In genomic region chr10:13099666-13100348, GRCh38 we compare ENCODE assay signal across 8 cellular contexts. TPM values are rescaled to one million over a fixed set of nuclear protein-coding genes. Genes with fewer than 3 reads are reported as not detected.
DNase-seq lines count a peak whose midpoint lies in the region; ATAC-seq and TF ChIP-seq lines count a peak whose summit lies in the region.

Gene OPTN, plus strand, starts transcription at chr10:13100163. Its CDS starts 8,960 bp downstream, at chr10:13109123.

- peak; percentile 22 for DNase-seq in HFF-Myc (ENCODE audit: extremely low read depth, low read depth)
- DNase-seq in NB4 (ENCODE audit: low read depth): peak; percentile 56
- DNase-seq in T-helper 9 cell: peak; percentile 76
- peak; percentile 94 for DNase-seq in astrocyte of the hippocampus (ENCODE audit: low read depth, low spot score)
- peak; percentile 33 to 98 (median 76) for DNase-seq in hypothalamus (lab: John Stamatoyannopoulos, UW)
- DNase-seq in sciatic nerve (ENCODE audit: low spot score): peak; percentile 88
- DNase-seq in AML-193 (lab: John Stamatoyannopoulos, UW): no peak

- peak; percentile 77 for TF ChIP-seq CTCF in GM12874 (IDR thresholded peaks at IDR 0.05; ENCODE audit: insufficient read depth, low read depth, low read length)
- peak; percentile 73 for TF ChIP-seq CTCF in HFF-Myc (IDR thresholded peaks at IDR 0.05; ENCODE audit: low read depth, low read length, missing control alignments)
- peak; percentile 27 for TF ChIP-seq CTCF in NB4 (IDR thresholded peaks at IDR 0.05; ENCODE audit: low read depth, low read length)

- peak; percentile 86 for ATAC-seq in sciatic nerve

- intact Hi-C loops in sciatic nerve (cut with DNase I): no loop called here

- TF ChIP-seq POLR2A in NB4 (IDR thresholded peaks at IDR 0.05; ENCODE audit: extremely low read depth, insufficient read length): no peak

- peak within 1 kb of the TSS; percentile 69 for H3K4me3 ChIP-seq in HFF-Myc (replicated peaks; ENCODE audit: low read depth, low read length)
- H3K4me3 ChIP-seq in NB4 (ENCODE audit: low read depth, low read length): peak within 1 kb of the TSS; percentile 44

RNA-seq across cellular contexts. Expression of gene OPTN, which starts in this region (rescaled TPM):
- 118 TPM for total RNA-seq in sciatic nerve

Comparison
In these comparisons a context has a peak if more than half of its experiments do, and no peak if none do; other contexts are left out.
1. CTCF ChIP-seq: peak in every context shown above with its lines; median percentile 77 in GM12874; 73 in HFF-Myc; 27 in NB4.
2. DNase-seq: peak in HFF-Myc (single experiment), NB4 (single experiment), T-helper 9 cell (single experiment), astrocyte of the hippocampus (single experiment), hypothalamus (51 of 51) and sciatic nerve (single experiment); none in AML-193 (0 of 2).